ENCODE assay signal across 8 cellular contexts in the genomic region with DNA sequence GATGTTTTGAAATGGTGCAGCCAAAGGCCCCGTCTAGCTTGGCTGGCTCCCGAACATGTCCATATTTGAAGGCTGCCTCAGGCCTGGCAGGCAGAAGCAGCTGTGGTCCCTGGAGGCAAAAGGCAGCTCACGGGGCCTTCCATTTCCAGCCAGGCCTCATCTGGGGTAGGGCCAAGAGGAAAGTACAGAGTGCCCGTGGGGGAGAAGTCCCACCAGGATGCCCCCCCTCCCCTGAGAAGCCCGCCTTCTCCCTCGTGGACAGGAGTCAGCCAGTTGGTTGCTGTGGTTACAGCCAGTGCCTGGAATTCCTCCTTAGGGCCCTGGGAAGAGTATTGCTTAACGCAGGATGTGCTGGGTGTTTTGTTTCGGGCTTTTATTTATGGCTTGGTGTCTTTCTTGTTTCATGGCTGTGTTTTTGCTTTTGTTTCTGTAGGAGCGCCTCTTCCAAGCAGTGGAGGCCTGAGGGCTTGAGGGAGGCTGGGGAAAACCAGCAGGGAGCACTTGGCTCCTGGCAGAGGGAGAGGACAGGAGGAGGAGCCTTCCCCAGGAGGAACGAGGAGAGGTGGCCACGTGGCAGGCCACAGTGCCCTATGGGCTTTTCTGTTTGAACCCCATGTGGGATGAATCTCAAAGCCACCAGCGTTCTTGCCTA. TPM values are rescaled to one million over a fixed set of nuclear protein-coding genes. Genes with fewer than 3 reads are reported as not detected.
DNase-seq lines count a peak whose midpoint lies in the region; ATAC-seq and TF ChIP-seq lines count a peak whose summit lies in the region.

No MANE protein-coding gene starts in this region.

- intact Hi-C loops in heart left ventricle (cut with DNase I) (loop anchor here in 4 of 10 donors (5.0 kb wide), 2 partner anchors 32 to 42 kb away; no protein-coding TSS in a partner anchor), posterior vena cava (cut with DNase I) (loop anchor here in 1 of 2 donors (5.0 kb wide), 1 partner anchor 37 kb away; no protein-coding TSS in a partner anchor), OCI-LY7 (cut with micrococcal nuclease; ENCODE audit: unreplicated experiment) (no loop called here)

- H3K36me3 ChIP-seq in heart left ventricle (peaks cover 6 to 42% (median 27%) of the 10 kb centered on the region in 9 donors), OCI-LY7 (ENCODE audit: insufficient read depth, low read length) (no peaks in the 10 kb centered on the region)

- peak in 1 of 2 donors; percentile 19 for TF ChIP-seq POLR2A in heart left ventricle (IDR thresholded peaks at IDR 0.05)

- BruUV-seq in OCI-LY7 (replicated peaks; lab: Mats Ljungman, UMichigan): no TSS peak

- CTCF ChIA-PET in OCI-LY7 (lab: Charles Lee; ENCODE audit: unreplicated experiment): interaction anchor here (0.5 kb wide), 1 partner anchor 39 kb away, joined by 3 read pairs; no protein-coding TSS in a partner anchor

- no peaks in the 10 kb centered on the region for H4K20me1 ChIP-seq in OCI-LY7 (ENCODE audit: insufficient read depth, low read length)

- H3K4me2 ChIP-seq in OCI-LY7 (ENCODE audit: low read length): no peak overlapping the region

- H2AFZ ChIP-seq in OCI-LY7 (ENCODE audit: low read length): no peak overlapping the region

- H3K4me3 ChIP-seq in heart left ventricle: no peak overlapping the region
- H3K4me3 ChIP-seq in OCI-LY7 (ENCODE audit: low read depth, low read length, poor library complexity, severe bottlenecking): no peak overlapping the region

- POLR2A ChIA-PET in OCI-LY7 (lab: Charles Lee): no interaction called here

- H3K27ac ChIP-seq in heart left ventricle (peak overlapping the region; percentile 71 to 97 (median 87)), OCI-LY7 (ENCODE audit: low read depth, low read length, poor library complexity, severe bottlenecking) (no peak overlapping the region)

- H3K4me1 ChIP-seq in heart left ventricle (peaks cover 7 to 74% (median 51%) of the 10 kb centered on the region in 12 donors), OCI-LY7 (ENCODE audit: insufficient read depth, low read length, poor library complexity, severe bottlenecking) (no peaks in the 10 kb centered on the region)

- DNase-seq in Daoy (ENCODE audit: low read depth): peak; percentile 79
- peak; percentile 98 for DNase-seq in amniotic epithelial cell (ENCODE audit: low read depth)
- DNase-seq in heart left ventricle: peak; percentile 85 to 93 (median 87)
- DNase-seq in posterior vena cava (ENCODE audit: low spot score): peak; percentile 96
- DNase-seq in activated naive CD4-positive, alpha-beta T cell (lab: John Stamatoyannopoulos, UW): no peak
- DNase-seq in OCI-LY7 (ENCODE audit: low spot score): no peak
- DNase-seq in NCI-H2107 treated with DMSO at 0.1 percent for 48 hours (lab: John Stamatoyannopoulos, UW; ENCODE audit: unreplicated experiment): no peak

- ATAC-seq in heart left ventricle (peak; percentile 62 to 88 (median 76)), HG02884 (IDR thresholded peaks at IDR 0.05; ENCODE audit: unreplicated experiment) (no peak)

- no peaks in the 10 kb centered on the region for H3K9me3 ChIP-seq in heart left ventricle
- H3K9me3 ChIP-seq in OCI-LY7 (ENCODE audit: low read length): no peaks in the 10 kb centered on the region

- H3K79me2 ChIP-seq in OCI-LY7 (ENCODE audit: insufficient read depth, low read depth, low read length): no peaks in the 10 kb centered on the region

- H3K27me3 ChIP-seq in heart left ventricle: no peaks in the 10 kb centered on the region

- TF ChIP-seq CTCF in heart left ventricle (IDR thresholded peaks at IDR 0.05) (no peak), OCI-LY7 (conservative IDR thresholded peaks at IDR 0.05; ENCODE audit: low read length) (no peak)

- 10 to 20% (median 12%) methylated on average over 12 of the region's 12 CpGs for WGBS in heart left ventricle, 4 donors

- H3K9me2 ChIP-seq in OCI-LY7 (ENCODE audit: insufficient read depth, low read length): no peaks in the 10 kb centered on the region

RNA-seq across cellular contexts. Expression of a gene that starts 45.4 kb away (rescaled TPM):
- 6.8 and 7.5 TPM in 2 replicates for total RNA-seq in Daoy (2014; rRNA removed; shearing (Covaris generic))
- total RNA-seq in heart left ventricle (10 to 100 TPM; 12.0 to 51.3 (median 25.0) TPM), posterior vena cava (10 to 100 TPM; 34.9 to 37.7 TPM), OCI-LY7 (2022) (not detected in 2 replicates)
- polyA plus RNA-seq in heart left ventricle: 10 to 100 TPM in 1 of 2 donors, 1 to 10 TPM in 1; 8.1 to 30.4 TPM
- not detected in 2 replicates for total RNA-seq in OCI-LY7 (2014; rRNA removed; shearing (Covaris generic))

Comparison
In these comparisons a context has a peak if more than half of its experiments do, and no peak if none do; other contexts are left out.
1. DNase-seq: peak in Daoy (single experiment), amniotic epithelial cell (single experiment), heart left ventricle (5 of 5) and posterior vena cava (single experiment); none in activated naive CD4-positive, alpha-beta T cell (0 of 4), OCI-LY7 (single experiment) and NCI-H2107 treated with DMSO at 0.1 percent for 48 hours (single experiment).